In genomic region chr5:91266184-91266705, GRCh38 we compare ENCODE assay signal across 1 cellular context.
TF ChIP-seq lines count a peak whose summit lies in the region.

No MANE protein-coding gene starts in this region.

TF ChIP-seq in K562, 482 proteins besides CTCF, POLR2A, EP300 and RAD21 (continued from another document):
- TF ChIP-seq CHD2 (IDR thresholded peaks at IDR 0.05; ENCODE audit: low read depth, low read length), result no peak
- peak in 1 of 2 experiments; percentile 34 for TF ChIP-seq NCOA2 (IDR thresholded peaks at IDR 0.05; ENCODE audit: partially characterized antibody in 2 of 2)
- no peak for TF ChIP-seq ZNF263 (CRISPR knock-in tag; IDR thresholded peaks at IDR 0.05; ENCODE audit: borderline replicate concordance)
- no peak for TF ChIP-seq ZNF232 (CRISPR knock-in tag; IDR thresholded peaks at IDR 0.05)
- TF ChIP-seq CREB3L1 (IDR thresholded peaks at IDR 0.05; ENCODE audit: borderline replicate concordance, low read depth), result no peak
- no peak for TF ChIP-seq TRIM25 (IDR thresholded peaks at IDR 0.05; ENCODE audit: borderline replicate concordance)
- TF ChIP-seq E2F4 (CRISPR knock-in tag; IDR thresholded peaks at IDR 0.05; ENCODE audit: low read depth), result no peak
- no peak for TF ChIP-seq GTF2F1 (IDR thresholded peaks at IDR 0.05; ENCODE audit: low read depth, low read length)
- TF ChIP-seq MTA1 (IDR thresholded peaks at IDR 0.05; ENCODE audit: borderline replicate concordance), result 0 out of 2 replicates have a peak, but pooled peaks have one; percentile 37
- no peak for TF ChIP-seq RBM14 (IDR thresholded peaks at IDR 0.05; ENCODE audit: borderline replicate concordance, insufficient read depth, low read depth, low read length)
- TF ChIP-seq CBFA2T3 (IDR thresholded peaks at IDR 0.05), result no peak
- no peak for TF ChIP-seq POLR2AphosphoS5 (IDR thresholded peaks at IDR 0.05; ENCODE audit: control insufficient read depth, insufficient read depth, low read depth, low read length)
- no peak for TF ChIP-seq MYNN (IDR thresholded peaks at IDR 0.05)
- no peak for TF ChIP-seq MYNN (CRISPR knock-in tag; IDR thresholded peaks at IDR 0.05)
- TF ChIP-seq MXI1 (IDR thresholded peaks at IDR 0.05; ENCODE audit: low read depth, low read length), result no peak
- no peak for TF ChIP-seq FOXO4 (CRISPR knock-in tag; IDR thresholded peaks at IDR 0.05)
- TF ChIP-seq ZNF512 (tag; IDR thresholded peaks at IDR 0.05), result no peak
- TF ChIP-seq FOXA1 (IDR thresholded peaks at IDR 0.05; ENCODE audit: borderline replicate concordance), result no peak
- TF ChIP-seq MED1 (CRISPR knock-in tag; IDR thresholded peaks at IDR 0.05; ENCODE audit: borderline replicate concordance), result no peak
- no peak for TF ChIP-seq GTF2A2 (tag; IDR thresholded peaks at IDR 0.05)
- TF ChIP-seq ZNF511 (CRISPR knock-in tag; IDR thresholded peaks at IDR 0.05), result no peak
- peak; percentile 36; the same call in 1 of the 2 replicates for TF ChIP-seq EP400 (IDR thresholded peaks at IDR 0.05)
- no peak for TF ChIP-seq CGGBP1 (CRISPR knock-in tag; IDR thresholded peaks at IDR 0.05)
- 0 out of 2 replicates have a peak, but pooled peaks have one; percentile 14 for TF ChIP-seq ATF7 (IDR thresholded peaks at IDR 0.05)
- TF ChIP-seq PREB (CRISPR knock-in tag; IDR thresholded peaks at IDR 0.05), result no peak
- TF ChIP-seq DPF2 (IDR thresholded peaks at IDR 0.05), result 0 out of 2 replicates have a peak, but pooled peaks have one; percentile 41
- peak; percentile 25 for TF ChIP-seq HDAC3 (IDR thresholded peaks at IDR 0.05; ENCODE audit: borderline replicate concordance, partially characterized antibody)
- TF ChIP-seq HLTF (IDR thresholded peaks at IDR 0.05), result no peak
- peak; percentile 61; the same call in 1 of the 2 replicates for TF ChIP-seq ARID3A (IDR thresholded peaks at IDR 0.05; ENCODE audit: borderline replicate concordance, low read depth, low read length)
- no peak for TF ChIP-seq ADNP (tag; IDR thresholded peaks at IDR 0.05)
- TF ChIP-seq TAF15 (IDR thresholded peaks at IDR 0.05; ENCODE audit: low read depth, low read length), result no peak
- TF ChIP-seq THAP12 (CRISPR knock-in tag; IDR thresholded peaks at IDR 0.05), result no peak
- 0 out of 2 replicates have a peak, but pooled peaks have one; percentile 8 for TF ChIP-seq C11orf30 (IDR thresholded peaks at IDR 0.05; ENCODE audit: low read depth)
- no peak for TF ChIP-seq DACH1 (IDR thresholded peaks at IDR 0.05; ENCODE audit: partially characterized antibody)
- TF ChIP-seq SRSF7 (optimal IDR thresholded peaks at IDR 0.05; ENCODE audit: low read depth, low read length), result no peak
- TF ChIP-seq PHF21A (IDR thresholded peaks at IDR 0.05; ENCODE audit: borderline replicate concordance, low read depth), result no peak
